ENCODE assay signal across 19 cellular contexts in the genomic region with DNA sequence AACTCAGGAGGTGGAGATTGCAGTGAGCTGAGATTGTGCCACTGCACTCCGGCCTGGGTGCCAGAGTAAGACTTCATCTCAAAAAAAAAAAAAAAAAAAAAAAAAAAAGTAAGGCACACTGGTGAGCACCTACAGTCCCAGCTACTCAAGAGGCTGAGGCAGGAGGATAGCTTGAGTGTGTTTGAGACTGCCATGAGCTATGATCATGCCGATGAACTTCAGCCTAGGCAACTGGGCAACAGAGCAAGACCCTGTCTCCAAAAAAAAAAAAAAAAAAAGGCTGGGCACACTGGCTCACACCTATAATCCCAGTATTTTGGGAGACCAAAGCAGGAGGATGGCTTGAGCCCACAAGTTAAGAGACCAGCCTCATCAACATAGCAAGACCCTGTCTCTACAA. TPM values are rescaled to one million over a fixed set of nuclear protein-coding genes. Genes with fewer than 3 reads are reported as not detected.
DNase-seq lines count a peak whose midpoint lies in the region; ATAC-seq and TF ChIP-seq lines count a peak whose summit lies in the region.
"Had no signal": no experiment of that assay in that cellular context is flagged by ENCODE, and none has a peak within 500 bp of the region (broad histone marks: within the 10 kb centered on the region; RNA-seq: fewer than 3 reads in every experiment).

No MANE protein-coding gene starts in this region.

- H3K4me3 ChIP-seq in DOHH2 (ENCODE audit: low read length) (peak overlapping the region; percentile 62), neutrophil (ENCODE audit: low read depth in 1 of 2, low read length in 1 of 2) (no peak overlapping the region), brain microvascular endothelial cell (ENCODE audit: low read depth, low read length) (no peak overlapping the region), prostate gland (no peak overlapping the region)
- H3K4me3 ChIP-seq: Peyer's patch had no signal

- CTCF ChIA-PET in WTC11 (lab: Charles Lee) = no interaction called here

- no peaks in the 10 kb centered on the region for H3K9me3 Mint-ChIP-seq in activated naive CD8-positive, alpha-beta T cell (ENCODE audit: low read depth)
- H3K9me3 Mint-ChIP-seq in activated naive CD8-positive, alpha-beta T cell treated with anti-CD3 and anti-CD28 coated beads, Interleukin-2, amount 50 U/mL, for 24 hours = no peaks in the 10 kb centered on the region
- H3K9me3 Mint-ChIP-seq in WTC11 = peaks cover 10% of the 10 kb centered on the region
- H3K9me3 Mint-ChIP-seq in stimulated activated naive B cell treated with anti-CD40 and anti-IgM and Interleukin-4, amounts not matched to agents 10 μg/mL and 1 μg/mL and 100 μg/mL, for 72 hours = peaks cover 0 to 2% of the 10 kb centered on the region in 2 donors
- H3K9me3 Mint-ChIP-seq: HFFc6 had no signal

- peaks cover 75% of the 10 kb centered on the region for H3K4me1 ChIP-seq in DOHH2 (ENCODE audit: control insufficient read depth, low read length)
- no peaks in the 10 kb centered on the region for H3K4me1 ChIP-seq in neutrophil (ENCODE audit: control insufficient read depth in 1 of 2, insufficient read depth in 1 of 2, low read depth in 1 of 2, low read length in 1 of 2)
- H3K4me1 ChIP-seq in prostate gland (replicated peaks) = no peaks in the 10 kb centered on the region

- peaks cover 39% of the 10 kb centered on the region for H3K4me1 Mint-ChIP-seq in activated naive CD8-positive, alpha-beta T cell (ENCODE audit: low read depth)
- peaks cover 38% of the 10 kb centered on the region for H3K4me1 Mint-ChIP-seq in activated naive CD8-positive, alpha-beta T cell treated with anti-CD3 and anti-CD28 coated beads, Interleukin-2, amount 50 U/mL, for 24 hours
- no peaks in the 10 kb centered on the region for H3K4me1 Mint-ChIP-seq in WTC11
- peaks cover 17 to 60% of the 10 kb centered on the region in 2 donors for H3K4me1 Mint-ChIP-seq in stimulated activated naive B cell treated with anti-CD40 and anti-IgM and Interleukin-4, amounts not matched to agents 10 μg/mL and 1 μg/mL and 100 μg/mL, for 72 hours

- TF ChIP-seq POLR2A in prostate gland (IDR thresholded peaks at IDR 0.05) = no peak

- H3K36me3 Mint-ChIP-seq in activated naive CD8-positive, alpha-beta T cell = no peaks in the 10 kb centered on the region
- H3K36me3 Mint-ChIP-seq in activated naive CD8-positive, alpha-beta T cell treated with anti-CD3 and anti-CD28 coated beads, Interleukin-2, amount 50 U/mL, for 24 hours (ENCODE audit: low read depth) = peaks cover 7% of the 10 kb centered on the region
- H3K36me3 Mint-ChIP-seq in WTC11 = peaks cover 52% of the 10 kb centered on the region
- H3K36me3 Mint-ChIP-seq in stimulated activated naive B cell treated with anti-CD40 and anti-IgM and Interleukin-4, amounts not matched to agents 10 μg/mL and 1 μg/mL and 100 μg/mL, for 72 hours = peaks cover 10 to 32% of the 10 kb centered on the region in 2 donors

- peak overlapping the region; percentile 73 for H3K4me2 ChIP-seq in DOHH2 (ENCODE audit: low read length)

- H3K9me3 ChIP-seq in DOHH2 (ENCODE audit: control insufficient read depth, insufficient read depth, low read length) (no peaks in the 10 kb centered on the region), neutrophil (no peaks in the 10 kb centered on the region), prostate gland (no peaks in the 10 kb centered on the region)
- H3K9me3 ChIP-seq: Peyer's patch had no signal

- intact Hi-C loops in prostate gland (cut with DNase I) = no loop called here

- H3K36me3 ChIP-seq in DOHH2 (ENCODE audit: control insufficient read depth, low read length) (peaks cover 33% of the 10 kb centered on the region), neutrophil (peaks cover 15% of the 10 kb centered on the region), brain microvascular endothelial cell (replicated peaks) (peaks cover 6% of the 10 kb centered on the region), prostate gland (no peaks in the 10 kb centered on the region)

- ATAC-seq in activated naive CD8-positive, alpha-beta T cell treated with anti-CD3 and anti-CD28 coated beads, Interleukin-2, amount 50 U/mL, for 24 hours = no peak
- no peak for ATAC-seq in WTC11
- ATAC-seq in stimulated activated naive B cell treated with anti-CD40 and anti-IgM and Interleukin-4, amounts not matched to agents 10 μg/mL and 1 μg/mL and 100 μg/mL, for 72 hours (replicated peaks) = no peak

- 95% methylated on average over 2 of the region's 2 CpGs for WGBS in prostate gland

- TF ChIP-seq CTCF in DOHH2 (IDR thresholded peaks at IDR 0.05; ENCODE audit: low read depth, low read length, poor library complexity, severe bottlenecking) = no peak
- TF ChIP-seq CTCF in WTC11 (IDR thresholded peaks at IDR 0.05) = no peak
- TF ChIP-seq CTCF in neutrophil (IDR thresholded peaks at IDR 0.05) = no peak
- no peak for TF ChIP-seq CTCF in brain microvascular endothelial cell (IDR thresholded peaks at IDR 0.05; ENCODE audit: low read depth, low read length, missing control alignments)
- TF ChIP-seq CTCF in prostate gland (IDR thresholded peaks at IDR 0.05) = no peak

- POLR2A ChIA-PET in WTC11 (lab: Charles Lee) = interaction anchor here (0.6 to 0.7 kb wide), 2 partner anchors 41 to 636 kb away, joined by 3 to 4 read pairs; no protein-coding TSS in a partner anchor

- H4K20me1 ChIP-seq in DOHH2 (ENCODE audit: control insufficient read depth, insufficient read depth, low read depth, low read length) = peaks cover 3% of the 10 kb centered on the region; the same call in 1 of the 2 replicates

- peaks cover 99% of the 10 kb centered on the region for H3K79me2 ChIP-seq in DOHH2 (ENCODE audit: control insufficient read depth, low read length)

- in situ Hi-C loops in brain microvascular endothelial cell (cut with HindIII; ENCODE audit: low pct_ligation_motif_present, low sequenced_read_pairs) = no loop called here

- H3K4me3 Mint-ChIP-seq in activated naive CD8-positive, alpha-beta T cell = no peak overlapping the region
- no peak overlapping the region for H3K4me3 Mint-ChIP-seq in activated naive CD8-positive, alpha-beta T cell treated with anti-CD3 and anti-CD28 coated beads, Interleukin-2, amount 50 U/mL, for 24 hours
- H3K4me3 Mint-ChIP-seq in WTC11 = no peak overlapping the region
- H3K4me3 Mint-ChIP-seq in stimulated activated naive B cell treated with anti-CD40 and anti-IgM and Interleukin-4, amounts not matched to agents 10 μg/mL and 1 μg/mL and 100 μg/mL, for 72 hours = no peak overlapping the region
- H3K4me3 Mint-ChIP-seq: HFFc6 had no signal

- H3K27ac Mint-ChIP-seq in activated naive CD8-positive, alpha-beta T cell = peak overlapping the region; percentile 64
- H3K27ac Mint-ChIP-seq in activated naive CD8-positive, alpha-beta T cell treated with anti-CD3 and anti-CD28 coated beads, Interleukin-2, amount 50 U/mL, for 24 hours = no peak overlapping the region
- H3K27ac Mint-ChIP-seq in WTC11 = no peak overlapping the region
- H3K27ac Mint-ChIP-seq in stimulated activated naive B cell treated with anti-CD40 and anti-IgM and Interleukin-4, amounts not matched to agents 10 μg/mL and 1 μg/mL and 100 μg/mL, for 72 hours = no peak overlapping the region
- H3K27ac Mint-ChIP-seq: HFFc6 had no signal

- no peak for DNase-seq in activated naive CD8-positive, alpha-beta T cell treated with anti-CD3 and anti-CD28 coated beads, Interleukin-2, amount 50 U/mL, for 24 hours
- DNase-seq in WTC11 (ENCODE audit: low spot score) (no peak), brain microvascular endothelial cell (no peak), prostate gland (ENCODE audit: low spot score) (no peak)
- no peak for DNase-seq in stimulated activated naive B cell treated with anti-CD40 and anti-IgM and Interleukin-4, amounts not matched to agents 10 μg/mL and 1 μg/mL and 100 μg/mL, for 72 hours
- DNase-seq: ACHN, DMS 273 treated with DMSO at 0.1 percent for 48 hours, GOT3, HFFc6, NCI-H1417, NCI-H1930, NCI-H2171, NCI-H446 treated with DMSO at 0.1 percent for 48 hours, NCI-H82, Right ventricle myocardium superior had no signal

- peak overlapping the region; percentile 84 for H3K27ac ChIP-seq in DOHH2 (ENCODE audit: low read depth, low read length)
- peak overlapping the region; percentile 38 for H3K27ac ChIP-seq in neutrophil
- no peak overlapping the region for H3K27ac ChIP-seq in brain microvascular endothelial cell
- H3K27ac ChIP-seq in prostate gland = no peak overlapping the region

- no peaks in the 10 kb centered on the region for H3K9me2 ChIP-seq in DOHH2 (replicated peaks; ENCODE audit: control insufficient read depth, low read length)

- H3K27me3 Mint-ChIP-seq in activated naive CD8-positive, alpha-beta T cell = no peaks in the 10 kb centered on the region
- no peaks in the 10 kb centered on the region for H3K27me3 Mint-ChIP-seq in activated naive CD8-positive, alpha-beta T cell treated with anti-CD3 and anti-CD28 coated beads, Interleukin-2, amount 50 U/mL, for 24 hours
- no peaks in the 10 kb centered on the region for H3K27me3 Mint-ChIP-seq in WTC11 (ENCODE audit: low read depth)
- no peaks in the 10 kb centered on the region for H3K27me3 Mint-ChIP-seq in stimulated activated naive B cell treated with anti-CD40 and anti-IgM and Interleukin-4, amounts not matched to agents 10 μg/mL and 1 μg/mL and 100 μg/mL, for 72 hours

- no peaks in the 10 kb centered on the region for H3K27me3 ChIP-seq in DOHH2 (ENCODE audit: control insufficient read depth, low read length)
- no peaks in the 10 kb centered on the region for H3K27me3 ChIP-seq in neutrophil
- H3K27me3 ChIP-seq in brain microvascular endothelial cell (replicated peaks) = no peaks in the 10 kb centered on the region
- H3K27me3 ChIP-seq in prostate gland (replicated peaks; ENCODE audit: insufficient read depth) = no peaks in the 10 kb centered on the region
- H3K27me3 ChIP-seq: Peyer's patch had no signal

- peaks cover 37% of the 10 kb centered on the region for H3F3A ChIP-seq in DOHH2 (ENCODE audit: control insufficient read depth, insufficient read depth)

TF ChIP-seq in WTC11, 78 proteins besides CTCF, POLR2A, EP300 and RAD21:
- TF ChIP-seq ZNF121 (CRISPR knock-in tag; IDR thresholded peaks at IDR 0.05) (0 out of 2 replicates have a peak, but pooled peaks have one; percentile 48), TEAD1 (CRISPR knock-in tag; IDR thresholded peaks at IDR 0.05) (no peak)

RNA-seq across cellular contexts. Expression of gene UIMC1, which starts 20.3 kb away (rescaled TPM):
- total RNA-seq in WTC11 (2021) (44.4 to 48.0 TPM (median 46.1 TPM) in 3 replicates), prostate gland (10 to 100 TPM; 29.3 to 38.3 TPM)

RNA-seq across cellular contexts. Expression of gene ZNF346, which starts 36.2 kb away (rescaled TPM):
- total RNA-seq in WTC11 (2021) (18.4 to 25.4 TPM (median 19.4 TPM) in 3 replicates), prostate gland (10 to 100 TPM; 23.6 to 34.4 TPM)

Comparison
In these comparisons a context has a peak if more than half of its experiments do, and no peak if none do; other contexts are left out.
1. H3K27ac ChIP-seq: peak in DOHH2 (single experiment) and neutrophil (single experiment); none in brain microvascular endothelial cell (single experiment) and prostate gland (0 of 2).